Comparison of ENCODE assay signal across 8 cellular contexts in genomic region chr1:66725885-66726665, GRCh38.
DNase-seq lines count a peak whose midpoint lies in the region; ATAC-seq and TF ChIP-seq lines count a peak whose summit lies in the region.

No MANE protein-coding gene starts in this region.

- ATAC-seq in HG02884 (IDR thresholded peaks at IDR 0.05; ENCODE audit: unreplicated experiment) = peak; percentile 87

- no peak overlapping the region for H3K27ac ChIP-seq in caudate nucleus (ENCODE audit: low read depth, low read length)

- peak; percentile 87 for TF ChIP-seq CTCF in GM13977 (IDR thresholded peaks at IDR 0.05; ENCODE audit: extremely low read depth, insufficient read depth, missing control alignments)

- peak; percentile 59 for DNase-seq in ACHN
- no peak for DNase-seq in GM13977 (ENCODE audit: low spot score)
- peak; percentile 87 for DNase-seq in NCI-H2029 treated with DMSO at 0.1 percent for 48 hours (lab: John Stamatoyannopoulos, UW)
- DNase-seq in UCSD-AML1 (lab: John Stamatoyannopoulos, UW; ENCODE audit: unreplicated experiment) = peak; percentile 50
- peak in 47 of 61 donors; percentile 4 to 67 (median 32) for DNase-seq in caudate nucleus (lab: John Stamatoyannopoulos, UW)
- DNase-seq in kidney glomerular epithelial cell (lab: John Stamatoyannopoulos, UW) = peak; percentile 70
- peak; percentile 10 to 16 for DNase-seq in stimulated activated CD4-positive, alpha-beta T cell treated with anti-CD3 and anti-CD28 coated beads, Interleukin-4, amount 100 ng/mL, for 4 hours

- in situ Hi-C loops in ACHN (cut with HindIII; ENCODE audit: low pct_ligation_motif_present, low pct_unique_long_range_greater_than_20kb, low sequenced_read_pairs) = no loop called here
- in situ Hi-C loops in GM13977 (cut with MboI; ENCODE audit: low pct_unique_long_range_greater_than_20kb, low sequenced_read_pairs, unreplicated experiment) = no loop called here
